Comparison of ENCODE assay signal across 1 cellular context in genomic region chr10:101042667-101043355, GRCh38.
TF ChIP-seq lines count a peak whose summit lies in the region.

No MANE protein-coding gene starts in this region.

TF ChIP-seq in HepG2, 621 proteins besides CTCF, POLR2A, EP300 and RAD21 (continued from another document and continues in another):
- TF ChIP-seq PRDM10 (CRISPR knock-in tag; IDR thresholded peaks at IDR 0.05; ENCODE audit: low read depth), result no peak
- peak; percentile 33; the same call in 1 of the 2 replicates for TF ChIP-seq SALL1 (CRISPR knock-in tag; IDR thresholded peaks at IDR 0.05)
- TF ChIP-seq, protein P1, sequence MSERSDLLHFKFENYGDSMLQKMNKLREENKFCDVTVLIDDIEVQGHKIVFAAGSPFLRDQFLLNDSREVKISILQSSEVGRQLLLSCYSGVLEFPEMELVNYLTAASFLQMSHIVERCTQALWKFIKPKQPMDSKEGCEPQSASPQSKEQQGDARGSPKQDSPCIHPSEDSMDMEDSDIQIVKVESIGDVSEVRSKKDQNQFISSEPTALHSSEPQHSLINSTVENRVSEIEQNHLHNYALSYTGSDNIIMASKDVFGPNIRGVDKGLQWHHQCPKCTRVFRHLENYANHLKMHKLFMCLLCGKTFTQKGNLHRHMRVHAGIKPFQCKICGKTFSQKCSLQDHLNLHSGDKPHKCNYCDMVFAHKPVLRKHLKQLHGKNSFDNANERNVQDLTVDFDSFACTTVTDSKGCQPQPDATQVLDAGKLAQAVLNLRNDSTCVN (CRISPR knock-in tag; IDR thresholded peaks at IDR 0.05; ENCODE audit: borderline replicate concordance), result no peak; the same call in 1 of the 2 replicates
- TF ChIP-seq SETDB1 (CRISPR knock-in tag; IDR thresholded peaks at IDR 0.05; ENCODE audit: borderline replicate concordance), result 0 out of 2 replicates have a peak, but pooled peaks have one; percentile 58
- no peak for TF ChIP-seq PREB (CRISPR knock-in tag; IDR thresholded peaks at IDR 0.05)
- TF ChIP-seq ESRRA (CRISPR knock-in tag; IDR thresholded peaks at IDR 0.05; ENCODE audit: low read depth), result no peak
- TF ChIP-seq ISL2 (CRISPR knock-in tag; IDR thresholded peaks at IDR 0.05), result 0 out of 2 replicates have a peak, but pooled peaks have one; percentile 15
- no peak for TF ChIP-seq SP140L (CRISPR knock-in tag; IDR thresholded peaks at IDR 0.05; ENCODE audit: borderline replicate concordance)
- peak; percentile 48; the same call in 1 of the 2 replicates for TF ChIP-seq E2F1 (CRISPR knock-in tag; IDR thresholded peaks at IDR 0.05)
- no peak for TF ChIP-seq ZNF766 (CRISPR knock-in tag; IDR thresholded peaks at IDR 0.05; ENCODE audit: borderline replicate concordance)
- TF ChIP-seq ARHGAP35 (CRISPR knock-in tag; IDR thresholded peaks at IDR 0.05; ENCODE audit: borderline replicate concordance), result no peak
- no peak for TF ChIP-seq ZBTB49 (CRISPR knock-in tag; IDR thresholded peaks at IDR 0.05; ENCODE audit: borderline replicate concordance)
- TF ChIP-seq SNAPC2 (CRISPR knock-in tag; IDR thresholded peaks at IDR 0.05), result no peak
- TF ChIP-seq SRY (CRISPR knock-in tag; IDR thresholded peaks at IDR 0.05), result no peak
- no peak for TF ChIP-seq ZFYVE20 (CRISPR knock-in tag; IDR thresholded peaks at IDR 0.05; ENCODE audit: borderline replicate concordance, low read depth)
- TF ChIP-seq KLF13 (CRISPR knock-in tag; IDR thresholded peaks at IDR 0.05), result no peak
- TF ChIP-seq, protein P2, sequence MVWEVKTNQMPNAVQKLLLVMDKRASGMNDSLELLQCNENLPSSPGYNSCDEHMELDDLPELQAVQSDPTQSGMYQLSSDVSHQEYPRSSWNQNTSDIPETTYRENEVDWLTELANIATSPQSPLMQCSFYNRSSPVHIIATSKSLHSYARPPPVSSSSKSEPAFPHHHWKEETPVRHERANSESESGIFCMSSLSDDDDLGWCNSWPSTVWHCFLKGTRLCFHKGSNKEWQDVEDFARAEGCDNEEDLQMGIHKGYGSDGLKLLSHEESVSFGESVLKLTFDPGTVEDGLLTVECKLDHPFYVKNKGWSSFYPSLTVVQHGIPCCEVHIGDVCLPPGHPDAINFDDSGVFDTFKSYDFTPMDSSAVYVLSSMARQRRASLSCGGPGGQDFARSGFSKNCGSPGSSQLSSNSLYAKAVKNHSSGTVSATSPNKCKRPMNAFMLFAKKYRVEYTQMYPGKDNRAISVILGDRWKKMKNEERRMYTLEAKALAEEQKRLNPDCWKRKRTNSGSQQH (CRISPR knock-in tag; IDR thresholded peaks at IDR 0.05; ENCODE audit: low read depth), result no peak
- TF ChIP-seq ZNF607 (CRISPR knock-in tag; IDR thresholded peaks at IDR 0.05; ENCODE audit: borderline replicate concordance), result peak; percentile 60; the same call in 1 of the 2 replicates
- peak; percentile 84; the same call in 1 of the 2 replicates for TF ChIP-seq SIN3A (IDR thresholded peaks at IDR 0.05; ENCODE audit: borderline replicate concordance, low read depth, low read length)
- no peak for TF ChIP-seq CBFB (CRISPR knock-in tag; IDR thresholded peaks at IDR 0.05)
- no peak for TF ChIP-seq CEBPB (IDR thresholded peaks at IDR 0.05; ENCODE audit: borderline replicate concordance, low read depth, low read length)
- TF ChIP-seq, protein P3, sequence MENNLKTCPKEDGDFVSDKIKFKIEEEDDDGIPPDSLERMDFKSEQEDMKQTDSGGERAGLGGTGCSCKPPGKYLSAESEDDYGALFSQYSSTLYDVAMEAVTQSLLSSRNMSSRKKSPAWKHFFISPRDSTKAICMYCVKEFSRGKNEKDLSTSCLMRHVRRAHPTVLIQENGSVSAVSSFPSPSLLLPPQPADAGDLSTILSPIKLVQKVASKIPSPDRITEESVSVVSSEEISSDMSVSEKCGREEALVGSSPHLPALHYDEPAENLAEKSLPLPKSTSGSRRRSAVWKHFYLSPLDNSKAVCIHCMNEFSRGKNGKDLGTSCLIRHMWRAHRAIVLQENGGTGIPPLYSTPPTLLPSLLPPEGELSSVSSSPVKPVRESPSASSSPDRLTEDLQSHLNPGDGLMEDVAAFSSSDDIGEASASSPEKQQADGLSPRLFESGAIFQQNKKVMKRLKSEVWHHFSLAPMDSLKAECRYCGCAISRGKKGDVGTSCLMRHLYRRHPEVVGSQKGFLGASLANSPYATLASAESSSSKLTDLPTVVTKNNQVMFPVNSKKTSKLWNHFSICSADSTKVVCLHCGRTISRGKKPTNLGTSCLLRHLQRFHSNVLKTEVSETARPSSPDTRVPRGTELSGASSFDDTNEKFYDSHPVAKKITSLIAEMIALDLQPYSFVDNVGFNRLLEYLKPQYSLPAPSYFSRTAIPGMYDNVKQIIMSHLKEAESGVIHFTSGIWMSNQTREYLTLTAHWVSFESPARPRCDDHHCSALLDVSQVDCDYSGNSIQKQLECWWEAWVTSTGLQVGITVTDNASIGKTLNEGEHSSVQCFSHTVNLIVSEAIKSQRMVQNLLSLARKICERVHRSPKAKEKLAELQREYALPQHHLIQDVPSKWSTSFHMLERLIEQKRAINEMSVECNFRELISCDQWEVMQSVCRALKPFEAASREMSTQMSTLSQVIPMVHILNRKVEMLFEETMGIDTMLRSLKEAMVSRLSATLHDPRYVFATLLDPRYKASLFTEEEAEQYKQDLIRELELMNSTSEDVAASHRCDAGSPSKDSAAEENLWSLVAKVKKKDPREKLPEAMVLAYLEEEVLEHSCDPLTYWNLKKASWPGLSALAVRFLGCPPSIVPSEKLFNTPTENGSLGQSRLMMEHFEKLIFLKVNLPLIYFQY (CRISPR knock-in tag; IDR thresholded peaks at IDR 0.05; ENCODE audit: borderline replicate concordance), result 0 out of 2 replicates have a peak, but pooled peaks have one; percentile 36
- TF ChIP-seq ZNF225 (CRISPR knock-in tag; IDR thresholded peaks at IDR 0.05), result no peak
- no peak for TF ChIP-seq TEF (CRISPR knock-in tag; IDR thresholded peaks at IDR 0.05)
- TF ChIP-seq NKX3-1 (CRISPR knock-in tag; IDR thresholded peaks at IDR 0.05), result no peak
- TF ChIP-seq, protein P4, sequence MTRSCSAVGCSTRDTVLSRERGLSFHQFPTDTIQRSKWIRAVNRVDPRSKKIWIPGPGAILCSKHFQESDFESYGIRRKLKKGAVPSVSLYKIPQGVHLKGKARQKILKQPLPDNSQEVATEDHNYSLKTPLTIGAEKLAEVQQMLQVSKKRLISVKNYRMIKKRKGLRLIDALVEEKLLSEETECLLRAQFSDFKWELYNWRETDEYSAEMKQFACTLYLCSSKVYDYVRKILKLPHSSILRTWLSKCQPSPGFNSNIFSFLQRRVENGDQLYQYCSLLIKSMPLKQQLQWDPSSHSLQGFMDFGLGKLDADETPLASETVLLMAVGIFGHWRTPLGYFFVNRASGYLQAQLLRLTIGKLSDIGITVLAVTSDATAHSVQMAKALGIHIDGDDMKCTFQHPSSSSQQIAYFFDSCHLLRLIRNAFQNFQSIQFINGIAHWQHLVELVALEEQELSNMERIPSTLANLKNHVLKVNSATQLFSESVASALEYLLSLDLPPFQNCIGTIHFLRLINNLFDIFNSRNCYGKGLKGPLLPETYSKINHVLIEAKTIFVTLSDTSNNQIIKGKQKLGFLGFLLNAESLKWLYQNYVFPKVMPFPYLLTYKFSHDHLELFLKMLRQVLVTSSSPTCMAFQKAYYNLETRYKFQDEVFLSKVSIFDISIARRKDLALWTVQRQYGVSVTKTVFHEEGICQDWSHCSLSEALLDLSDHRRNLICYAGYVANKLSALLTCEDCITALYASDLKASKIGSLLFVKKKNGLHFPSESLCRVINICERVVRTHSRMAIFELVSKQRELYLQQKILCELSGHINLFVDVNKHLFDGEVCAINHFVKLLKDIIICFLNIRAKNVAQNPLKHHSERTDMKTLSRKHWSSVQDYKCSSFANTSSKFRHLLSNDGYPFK (CRISPR knock-in tag; IDR thresholded peaks at IDR 0.05; ENCODE audit: borderline replicate concordance), result peak; percentile 70; the same call in 1 of the 2 replicates
- TF ChIP-seq KDM5A (IDR thresholded peaks at IDR 0.05; ENCODE audit: borderline replicate concordance, low read length), result peak; percentile 78; the same call in 1 of the 2 replicates
- no peak for TF ChIP-seq KLF9 (CRISPR knock-in tag; IDR thresholded peaks at IDR 0.05; ENCODE audit: low read depth)
- no peak for TF ChIP-seq REL (CRISPR knock-in tag; conservative IDR thresholded peaks at IDR 0.05)
- TF ChIP-seq ZNF570 (CRISPR knock-in tag; IDR thresholded peaks at IDR 0.05; ENCODE audit: borderline replicate concordance), result no peak
- TF ChIP-seq SOX5 (CRISPR knock-in tag; IDR thresholded peaks at IDR 0.05; ENCODE audit: borderline replicate concordance), result 0 out of 2 replicates have a peak, but pooled peaks have one; percentile 24
- TF ChIP-seq NCOA1 (CRISPR knock-in tag; IDR thresholded peaks at IDR 0.05), result no peak
- TF ChIP-seq IKZF5 (CRISPR knock-in tag; IDR thresholded peaks at IDR 0.05), result peak; percentile 36; the same call in 1 of the 2 replicates
- TF ChIP-seq XBP1 (CRISPR knock-in tag; IDR thresholded peaks at IDR 0.05), result no peak
